Comparison of ENCODE assay signal across 13 cellular contexts in the genomic region with DNA sequence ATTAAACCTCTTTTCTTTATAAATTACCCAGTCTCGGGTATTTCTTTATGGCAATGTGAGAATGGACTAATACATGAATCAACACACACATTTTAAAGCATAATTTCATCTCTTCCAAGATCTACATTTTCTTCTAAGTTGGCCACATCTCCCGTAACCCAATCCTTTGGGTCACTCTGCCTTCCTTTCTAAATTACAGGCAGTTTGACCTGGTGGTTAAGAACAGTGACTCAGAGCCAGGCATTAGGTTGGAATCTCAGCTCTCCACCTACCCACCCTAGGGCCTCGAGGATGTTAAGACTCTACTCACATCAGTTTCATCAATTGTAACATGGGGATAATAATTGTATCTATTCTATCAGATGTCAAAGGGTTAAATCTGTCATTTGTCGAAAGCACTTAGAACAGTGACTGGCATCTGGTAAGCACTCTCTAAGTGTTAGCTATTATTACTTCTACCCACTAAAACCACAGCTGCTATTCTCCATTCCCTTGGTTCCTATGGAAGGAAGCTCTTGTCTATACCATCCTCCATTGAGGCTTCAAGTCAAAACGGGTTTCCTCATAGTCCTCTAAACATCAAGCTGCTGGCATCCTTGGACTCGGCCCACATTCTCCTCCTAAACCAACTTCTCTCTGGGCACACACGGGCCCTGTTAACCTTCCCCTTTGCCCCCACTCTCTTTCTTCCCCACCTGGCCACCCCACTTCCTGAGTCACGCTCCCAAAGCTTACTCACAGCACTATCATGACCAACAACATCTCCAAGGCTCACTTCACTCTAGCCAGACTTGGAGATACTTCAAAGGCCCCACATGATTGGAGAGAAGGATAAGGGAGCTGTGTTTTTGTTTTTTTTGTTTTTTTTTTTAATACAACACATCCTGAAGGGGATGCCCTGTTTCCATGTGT.
DNase-seq lines count a peak whose midpoint lies in the region; ATAC-seq, FAIRE-seq and TF ChIP-seq lines count a peak whose summit lies in the region.
"Had no signal": no experiment of that assay in that cellular context is flagged by ENCODE, and none has a peak within 500 bp of the region (broad histone marks: within the 10 kb centered on the region; RNA-seq: fewer than 3 reads in every experiment).

No MANE protein-coding gene starts in this region.

- H2BK12ac ChIP-seq in trophoblast cell (ENCODE audit: low read length), result no peak overlapping the region

- no peak overlapping the region for H4K12ac ChIP-seq in trophoblast cell (ENCODE audit: low read depth, low read length)

- peaks cover 23% of the 10 kb centered on the region for H3K4me1 ChIP-seq in GM23248 (ENCODE audit: insufficient read depth)
- peaks cover 16% of the 10 kb centered on the region for H3K4me1 ChIP-seq in PC-3 (ENCODE audit: insufficient read depth, low read length)
- peaks cover 7% of the 10 kb centered on the region for H3K4me1 ChIP-seq in fibroblast of lung (ENCODE audit: control insufficient read depth, extremely low read depth, insufficient read depth, low read length)
- no peaks in the 10 kb centered on the region for H3K4me1 ChIP-seq in trophoblast cell (ENCODE audit: control insufficient read depth in 1 of 2, insufficient read depth in 2 of 2, low read length in 2 of 2)

- FAIRE-seq in frontal cortex (lab: Jason Lieb, UNC), result no peak

- peak overlapping the region; percentile 6 for H3K27ac ChIP-seq in GM23248
- H3K27ac ChIP-seq in PC-3 (ENCODE audit: low read length), result peak overlapping the region; percentile 18; the same call in 1 of the 2 replicates
- H3K27ac ChIP-seq in fibroblast of lung (ENCODE audit: insufficient read depth, low read length), result no peak overlapping the region
- no peak overlapping the region for H3K27ac ChIP-seq in trophoblast cell (ENCODE audit: low read depth, low read length)
- H3K27ac ChIP-seq: neutrophil had no signal

- peak overlapping the region; percentile 7 for H3K4me2 ChIP-seq in GM23248 (ENCODE audit: unreplicated experiment)
- H3K4me2 ChIP-seq in PC-3 (ENCODE audit: low read length), result no peak overlapping the region
- H3K4me2 ChIP-seq in fibroblast of lung (ENCODE audit: extremely low read depth, insufficient read depth, low read length), result peak overlapping the region; percentile 4
- H3K4me2 ChIP-seq in trophoblast cell (ENCODE audit: low read length), result no peak overlapping the region

- no peaks in the 10 kb centered on the region for H3K9me3 ChIP-seq in GM23248 (ENCODE audit: low read depth)
- no peaks in the 10 kb centered on the region for H3K9me3 ChIP-seq in PC-3 (ENCODE audit: low read length)
- no peaks in the 10 kb centered on the region for H3K9me3 ChIP-seq in fibroblast of lung (ENCODE audit: control insufficient read depth, insufficient read depth, low read depth, low read length)
- H3K9me3 ChIP-seq in trophoblast cell (ENCODE audit: insufficient read depth, low read depth, low read length), result no peaks in the 10 kb centered on the region
- H3K9me3 ChIP-seq: neutrophil had no signal

- peak; percentile 75 for ATAC-seq in PC-3
- no peak for ATAC-seq in GM18870 (IDR thresholded peaks at IDR 0.05; ENCODE audit: unreplicated experiment)
- ATAC-seq in HG02610 (IDR thresholded peaks at IDR 0.05; ENCODE audit: unreplicated experiment), result no peak

- H2BK120ac ChIP-seq in trophoblast cell (ENCODE audit: insufficient read depth, low read length, poor library complexity), result no peak overlapping the region

- intact Hi-C loops in PC-3 (cut with micrococcal nuclease), result no loop called here

- H3K79me2 ChIP-seq in GM23248 (ENCODE audit: insufficient read depth) (peaks cover 8% of the 10 kb centered on the region), PC-3 (ENCODE audit: low read length) (no peaks in the 10 kb centered on the region), fibroblast of lung (ENCODE audit: control insufficient read depth, insufficient read depth, low read length) (no peaks in the 10 kb centered on the region), trophoblast cell (ENCODE audit: control insufficient read depth, insufficient read depth, low read length, poor library complexity) (no peaks in the 10 kb centered on the region)

- H3K36me3 ChIP-seq in GM23248 (ENCODE audit: low read depth) (no peaks in the 10 kb centered on the region), PC-3 (ENCODE audit: low read depth, low read length) (no peaks in the 10 kb centered on the region), fibroblast of lung (ENCODE audit: control insufficient read depth, insufficient read depth, low read length) (peaks cover 2% of the 10 kb centered on the region), trophoblast cell (ENCODE audit: control insufficient read depth in 1 of 2, insufficient read depth in 2 of 2, low read length in 2 of 2) (no peaks in the 10 kb centered on the region)
- H3K36me3 ChIP-seq: neutrophil had no signal

- no peak overlapping the region for H3K4ac ChIP-seq in trophoblast cell (ENCODE audit: low read depth, low read length)

- H3F3A ChIP-seq in GM23248 (ENCODE audit: insufficient read depth) (peaks cover 30% of the 10 kb centered on the region), PC-3 (ENCODE audit: low read length, unreplicated experiment) (no peaks in the 10 kb centered on the region)

- in situ Hi-C loops in GM23248 (cut with MboI), result no loop called here

- peak; percentile 62 for DNase-seq in GM23248
- DNase-seq in PC-3, result peak; percentile 73
- DNase-seq in fibroblast of lung (ENCODE audit: low read depth in 2 of 2), result peak; percentile 73 to 78
- peak; percentile 46 to 66 for DNase-seq in trophoblast cell
- DNase-seq in frontal cortex (ENCODE audit: low spot score in 2 of 2), result no peak
- no peak for DNase-seq in DMS79 treated with DMSO at 0.1 percent for 48 hours (lab: John Stamatoyannopoulos, UW)
- DNase-seq: foreskin melanocyte; kidney glomerular epithelial cell; NCI-H748 treated with DMSO at 0.1 percent for 48 hours; stimulated activated naive CD4-positive, alpha-beta T cell treated with Interleukin-2 at 50 U/mL for 16 hours had no signal

- no peak overlapping the region for H2AK5ac ChIP-seq in trophoblast cell (ENCODE audit: low read length)

- H3K23ac ChIP-seq in trophoblast cell (ENCODE audit: low read length), result no peak overlapping the region

- H3K9me2 ChIP-seq in GM23248 (ENCODE audit: insufficient read depth) (no peaks in the 10 kb centered on the region), PC-3 (replicated peaks; ENCODE audit: low read length) (no peaks in the 10 kb centered on the region)

- no peaks in the 10 kb centered on the region for H4K20me1 ChIP-seq in GM23248 (ENCODE audit: insufficient read depth)
- no peaks in the 10 kb centered on the region for H4K20me1 ChIP-seq in PC-3 (ENCODE audit: low read length)
- H4K20me1 ChIP-seq in fibroblast of lung (ENCODE audit: control insufficient read depth, extremely low read depth, insufficient read depth, low read length), result no peaks in the 10 kb centered on the region

- H3K18ac ChIP-seq in trophoblast cell (ENCODE audit: low read length), result no peak overlapping the region

- no TSS peak for BruUV-seq in PC-3 (replicated peaks; lab: Mats Ljungman, UMichigan)

- H2AFZ ChIP-seq in GM23248, result no peak overlapping the region
- H2AFZ ChIP-seq in PC-3 (ENCODE audit: low read length), result no peak overlapping the region
- no peak overlapping the region for H2AFZ ChIP-seq in fibroblast of lung (ENCODE audit: low read length)
- H2AFZ ChIP-seq in trophoblast cell (ENCODE audit: insufficient read depth, low read length, poor library complexity), result no peak overlapping the region

- no peak overlapping the region for H3K4me3 ChIP-seq in GM23248
- no peak overlapping the region for H3K4me3 ChIP-seq in PC-3 (ENCODE audit: low read length)
- no peak overlapping the region for H3K4me3 ChIP-seq in fibroblast of lung (replicated peaks in 1 of 4; ENCODE audit: control extremely low read depth in 1 of 4, insufficient read depth in 1 of 4, low read depth in 3 of 4, low read length in 4 of 4)
- no peak overlapping the region for H3K4me3 ChIP-seq in trophoblast cell (ENCODE audit: low read depth, low read length)

- H3K9ac ChIP-seq in GM23248 (no peak overlapping the region), PC-3 (ENCODE audit: low read length) (no peak overlapping the region), fibroblast of lung (ENCODE audit: insufficient read depth, low read length) (no peak overlapping the region), trophoblast cell (ENCODE audit: low read length) (no peak overlapping the region)

- TF ChIP-seq CTCF in PC-3 (conservative IDR thresholded peaks at IDR 0.05; ENCODE audit: low read depth, low read length) (no peak), fibroblast of lung (conservative IDR thresholded peaks at IDR 0.05 in 1 of 2, IDR thresholded peaks at IDR 0.05 in 1 of 2; ENCODE audit: low read depth in 1 of 2, low read length in 2 of 2) (no peak)

- no peak overlapping the region for H4K91ac ChIP-seq in trophoblast cell (ENCODE audit: low read depth, low read length)

- H3K79me1 ChIP-seq in trophoblast cell (ENCODE audit: low read length), result no peaks in the 10 kb centered on the region

- no peak overlapping the region for H3K14ac ChIP-seq in trophoblast cell (ENCODE audit: low read length)

- H3K27me3 ChIP-seq in GM23248 (replicated peaks; ENCODE audit: insufficient read depth) (no peaks in the 10 kb centered on the region), PC-3 (ENCODE audit: low read length) (no peaks in the 10 kb centered on the region), fibroblast of lung (ENCODE audit: control insufficient read depth, insufficient read depth, low read length) (no peaks in the 10 kb centered on the region), trophoblast cell (ENCODE audit: insufficient read depth, low read length) (no peaks in the 10 kb centered on the region)
- H3K27me3 ChIP-seq: neutrophil had no signal

- CTCF ChIA-PET in PC-3 (lab: Charles Lee), result no interaction called here

- H2BK5ac ChIP-seq in trophoblast cell (ENCODE audit: low read depth, low read length, poor library complexity), result no peak overlapping the region

- POLR2A ChIA-PET in PC-3 (lab: Charles Lee; ENCODE audit: unreplicated experiment), result no interaction called here

- H4K8ac ChIP-seq in trophoblast cell (ENCODE audit: low read depth, low read length), result no peak overlapping the region

- 45 to 46% methylated on average over 8 of the region's 8 CpGs for WGBS in GM23248 (ENCODE audit: low coverage in 1 of 2, low lambda C conversion rate in 2 of 2, missing lambda C conversion rate in 2 of 2), 2 experiments
- WGBS in trophoblast cell (ENCODE audit: extremely low coverage, insufficient coverage, insufficient read length), result no CpG with 5 or more reads among the region's 8 CpGs

Comparison
In these comparisons a context has a peak if more than half of its experiments do, and no peak if none do; other contexts are left out.
1. DNase-seq: peak in GM23248 (single experiment), PC-3 (single experiment), fibroblast of lung (2 of 2) and trophoblast cell (2 of 2); none in frontal cortex (0 of 2) and DMS79 treated with DMSO at 0.1 percent for 48 hours (single experiment).
2. H3K27ac ChIP-seq: peak in GM23248 (single experiment) and PC-3 (single experiment); none in fibroblast of lung (single experiment) and trophoblast cell (single experiment).
3. H3K4me2 ChIP-seq: peak in GM23248 (single experiment) and fibroblast of lung (single experiment); none in PC-3 (single experiment) and trophoblast cell (single experiment).